Comparison of ENCODE assay signal across 8 cellular contexts in the genomic region with DNA sequence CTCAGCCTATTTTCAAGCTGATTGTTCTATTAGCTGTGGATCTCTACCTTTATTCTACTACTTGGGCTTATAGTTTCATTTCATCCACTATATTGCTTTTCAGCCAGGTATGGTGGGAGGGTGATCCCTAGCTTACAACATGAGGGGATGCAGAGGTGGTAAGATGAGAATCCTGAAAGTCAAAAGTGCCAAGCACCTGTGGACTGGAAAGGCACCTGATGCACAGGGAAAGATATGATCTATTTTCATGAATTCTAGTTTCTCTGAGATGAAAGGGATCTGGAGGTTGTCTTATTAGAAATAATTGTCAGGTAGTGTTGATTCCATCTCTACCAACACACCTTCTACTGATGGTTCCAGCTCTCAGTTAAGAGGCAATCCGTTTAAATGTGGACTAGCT.
"Had no signal": no experiment of that assay in that cellular context is flagged by ENCODE, and none has a peak within 500 bp of the region (broad histone marks: within the 10 kb centered on the region; RNA-seq: fewer than 3 reads in every experiment).

No MANE protein-coding gene starts in this region.

- H3K27me3 Mint-ChIP-seq: natural killer cell treated with Interleukin-12 subunit alpha and Interleukin-12 subunit beta and Interleukin-15 and Interleukin-18, amount 100 ng/mL, for 72 hours had no signal

- H3K4me1 Mint-ChIP-seq: mesothelial cell of epicardium had no signal

- H3K27ac ChIP-seq: heart left ventricle, parathyroid adenoma, prostate gland, stomach, thoracic aorta, transverse colon had no signal

- H3K9me3 ChIP-seq: heart left ventricle, prostate gland, stomach, thoracic aorta, transverse colon had no signal

- H3K4me3 Mint-ChIP-seq: mesothelial cell of epicardium; natural killer cell treated with Interleukin-12 subunit alpha and Interleukin-12 subunit beta and Interleukin-15 and Interleukin-18, amount 100 ng/mL, for 72 hours had no signal

- H3K27ac Mint-ChIP-seq: mesothelial cell of epicardium; natural killer cell treated with Interleukin-12 subunit alpha and Interleukin-12 subunit beta and Interleukin-15 and Interleukin-18, amount 100 ng/mL, for 72 hours had no signal

- H3K4me3 ChIP-seq: heart left ventricle, prostate gland, stomach, thoracic aorta, transverse colon had no signal

- H3K4me1 ChIP-seq: prostate gland, transverse colon had no signal

- H3K36me3 ChIP-seq: prostate gland, transverse colon had no signal

- H3K27me3 ChIP-seq: heart left ventricle, stomach, transverse colon had no signal

- H3K9me3 Mint-ChIP-seq: mesothelial cell of epicardium; natural killer cell treated with Interleukin-12 subunit alpha and Interleukin-12 subunit beta and Interleukin-15 and Interleukin-18, amount 100 ng/mL, for 72 hours had no signal
